ENCODE assay signal across 1 cellular context in genomic region chr5:346229-346935, GRCh38.
TF ChIP-seq lines count a peak whose summit lies in the region.

No MANE protein-coding gene starts in this region.

TF ChIP-seq in HEK293, 187 proteins besides CTCF, POLR2A, EP300 and RAD21:
- TF ChIP-seq, protein P1, sequence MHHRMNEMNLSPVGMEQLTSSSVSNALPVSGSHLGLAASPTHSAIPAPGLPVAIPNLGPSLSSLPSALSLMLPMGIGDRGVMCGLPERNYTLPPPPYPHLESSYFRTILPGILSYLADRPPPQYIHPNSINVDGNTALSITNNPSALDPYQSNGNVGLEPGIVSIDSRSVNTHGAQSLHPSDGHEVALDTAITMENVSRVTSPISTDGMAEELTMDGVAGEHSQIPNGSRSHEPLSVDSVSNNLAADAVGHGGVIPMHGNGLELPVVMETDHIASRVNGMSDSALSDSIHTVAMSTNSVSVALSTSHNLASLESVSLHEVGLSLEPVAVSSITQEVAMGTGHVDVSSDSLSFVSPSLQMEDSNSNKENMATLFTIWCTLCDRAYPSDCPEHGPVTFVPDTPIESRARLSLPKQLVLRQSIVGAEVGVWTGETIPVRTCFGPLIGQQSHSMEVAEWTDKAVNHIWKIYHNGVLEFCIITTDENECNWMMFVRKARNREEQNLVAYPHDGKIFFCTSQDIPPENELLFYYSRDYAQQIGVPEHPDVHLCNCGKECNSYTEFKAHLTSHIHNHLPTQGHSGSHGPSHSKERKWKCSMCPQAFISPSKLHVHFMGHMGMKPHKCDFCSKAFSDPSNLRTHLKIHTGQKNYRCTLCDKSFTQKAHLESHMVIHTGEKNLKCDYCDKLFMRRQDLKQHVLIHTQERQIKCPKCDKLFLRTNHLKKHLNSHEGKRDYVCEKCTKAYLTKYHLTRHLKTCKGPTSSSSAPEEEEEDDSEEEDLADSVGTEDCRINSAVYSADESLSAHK (tag by site-specific recombination; IDR thresholded peaks at IDR 0.05), result no peak
- TF ChIP-seq, protein P2, sequence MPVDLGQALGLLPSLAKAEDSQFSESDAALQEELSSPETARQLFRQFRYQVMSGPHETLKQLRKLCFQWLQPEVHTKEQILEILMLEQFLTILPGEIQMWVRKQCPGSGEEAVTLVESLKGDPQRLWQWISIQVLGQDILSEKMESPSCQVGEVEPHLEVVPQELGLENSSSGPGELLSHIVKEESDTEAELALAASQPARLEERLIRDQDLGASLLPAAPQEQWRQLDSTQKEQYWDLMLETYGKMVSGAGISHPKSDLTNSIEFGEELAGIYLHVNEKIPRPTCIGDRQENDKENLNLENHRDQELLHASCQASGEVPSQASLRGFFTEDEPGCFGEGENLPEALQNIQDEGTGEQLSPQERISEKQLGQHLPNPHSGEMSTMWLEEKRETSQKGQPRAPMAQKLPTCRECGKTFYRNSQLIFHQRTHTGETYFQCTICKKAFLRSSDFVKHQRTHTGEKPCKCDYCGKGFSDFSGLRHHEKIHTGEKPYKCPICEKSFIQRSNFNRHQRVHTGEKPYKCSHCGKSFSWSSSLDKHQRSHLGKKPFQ (tag by site-specific recombination; IDR thresholded peaks at IDR 0.05), result no peak
- TF ChIP-seq PRDM6 (tag by site-specific recombination; IDR thresholded peaks at IDR 0.05) (peak; percentile 29; the same call in 1 of the 2 replicates), GLIS2 (tag by site-specific recombination; IDR thresholded peaks at IDR 0.05) (0 out of 2 replicates have a peak, but pooled peaks have one; percentile 26), KLF9 (tag by site-specific recombination; IDR thresholded peaks at IDR 0.05; ENCODE audit: low read depth) (no peak)
